8 cellular contexts compared by ENCODE assay signal in genomic region chr16:71421911-71422310, GRCh38. TPM values are rescaled to one million over a fixed set of nuclear protein-coding genes. Genes with fewer than 3 reads are reported as not detected.
A peak's percentile ranks its signal among the peaks of the same experiment; 100 is the strongest.
DNase-seq lines count a peak whose midpoint lies in the region; ATAC-seq and TF ChIP-seq lines count a peak whose summit lies in the region.

No MANE protein-coding gene starts in this region.

- no peaks in the 10 kb centered on the region for H3K36me3 Mint-ChIP-seq in activated T-cell treated with anti-CD3 and anti-CD28 coated beads, Interleukin-2, amount 50 U/mL, for 72 hours (ENCODE audit: insufficient read depth in 2 of 2)
- H3K36me3 Mint-ChIP-seq in CD8-positive, alpha-beta memory T cell: peaks cover 0 to 1% (median 0%) of the 10 kb centered on the region in 3 donors

- TF ChIP-seq CTCF in lower lobe of right lung (IDR thresholded peaks at IDR 0.05): peak; percentile 42

- intact Hi-C loops in lower lobe of right lung (cut with DNase I): no loop called here

- peaks cover 25% of the 10 kb centered on the region for H3K27me3 ChIP-seq in lower lobe of right lung (ENCODE audit: low read depth)
- peaks cover 9% of the 10 kb centered on the region for H3K27me3 ChIP-seq in CD8-positive, alpha-beta memory T cell (ENCODE audit: insufficient read depth, low read length, poor library complexity, severe bottlenecking)

- H3K4me1 Mint-ChIP-seq in activated T-cell treated with anti-CD3 and anti-CD28 coated beads, Interleukin-2, amount 50 U/mL, for 72 hours (ENCODE audit: low read depth): peaks cover 9% of the 10 kb centered on the region
- H3K4me1 Mint-ChIP-seq in CD8-positive, alpha-beta memory T cell: peaks cover 0 to 15% (median 10%) of the 10 kb centered on the region in 3 donors

- no peaks in the 10 kb centered on the region for H3K36me3 ChIP-seq in lower lobe of right lung
- no peaks in the 10 kb centered on the region for H3K36me3 ChIP-seq in CD8-positive, alpha-beta memory T cell (ENCODE audit: insufficient read depth, low read length)

- no peak overlapping the region for H3K4me3 Mint-ChIP-seq in activated T-cell treated with anti-CD3 and anti-CD28 coated beads, Interleukin-2, amount 50 U/mL, for 72 hours
- no peak overlapping the region for H3K4me3 Mint-ChIP-seq in CD8-positive, alpha-beta memory T cell

- H3K4me1 ChIP-seq in lower lobe of right lung: no peaks in the 10 kb centered on the region
- no peaks in the 10 kb centered on the region for H3K4me1 ChIP-seq in CD8-positive, alpha-beta memory T cell (ENCODE audit: insufficient read depth, low read length)

- H3K27ac ChIP-seq in lower lobe of right lung: no peak overlapping the region
- H3K27ac ChIP-seq in CD8-positive, alpha-beta memory T cell (ENCODE audit: low read depth, low read length): no peak overlapping the region

- H3K9me3 Mint-ChIP-seq in activated T-cell treated with anti-CD3 and anti-CD28 coated beads, Interleukin-2, amount 50 U/mL, for 72 hours: no peaks in the 10 kb centered on the region
- no peaks in the 10 kb centered on the region for H3K9me3 Mint-ChIP-seq in CD8-positive, alpha-beta memory T cell

- CTCF ChIA-PET in CD8-positive, alpha-beta memory T cell (lab: Charles Lee): interaction anchor here (1.0 to 3.8 kb wide), 4 partner anchors 9 to 77 kb away, joined by 4 to 11 read pairs (median 7); no protein-coding TSS in a partner anchor

- no peaks in the 10 kb centered on the region for H3K9me3 ChIP-seq in lower lobe of right lung
- no peaks in the 10 kb centered on the region for H3K9me3 ChIP-seq in CD8-positive, alpha-beta memory T cell (ENCODE audit: low read length)

- H3K27me3 Mint-ChIP-seq in activated T-cell treated with anti-CD3 and anti-CD28 coated beads, Interleukin-2, amount 50 U/mL, for 72 hours (ENCODE audit: low read depth): peaks cover 37% of the 10 kb centered on the region
- peaks cover 15 to 33% of the 10 kb centered on the region in 2 donors for H3K27me3 Mint-ChIP-seq in CD8-positive, alpha-beta memory T cell

- POLR2A ChIA-PET in CD8-positive, alpha-beta memory T cell (lab: Charles Lee): no interaction called here

- H3K4me3 ChIP-seq in lower lobe of right lung: no peak overlapping the region
- H3K4me3 ChIP-seq in CD8-positive, alpha-beta memory T cell (ENCODE audit: low read length): no peak overlapping the region

- H3K27ac Mint-ChIP-seq in activated T-cell treated with anti-CD3 and anti-CD28 coated beads, Interleukin-2, amount 50 U/mL, for 72 hours: no peak overlapping the region
- no peak overlapping the region for H3K27ac Mint-ChIP-seq in CD8-positive, alpha-beta memory T cell

- no peak for ATAC-seq in activated T-cell treated with anti-CD3 and anti-CD28 coated beads, Interleukin-2, amount 50 U/mL, for 72 hours (replicated peaks in 1 of 2)
- no peak for ATAC-seq in lower lobe of right lung
- ATAC-seq in GM19328 (IDR thresholded peaks at IDR 0.05; ENCODE audit: unreplicated experiment): no peak

- DNase-seq in Daoy (ENCODE audit: low read depth) (peak; percentile 14), HuH-7.5 (ENCODE audit: low spot score) (peak; percentile 77), lower lobe of right lung (no peak), activated gamma-delta T cell treated with Interleukin-2 at 50 U/mL for 16 hours (no peak), superior temporal gyrus (ENCODE audit: extremely low spot score) (no peak)
- DNase-seq in activated T-cell treated with anti-CD3 and anti-CD28 coated beads, Interleukin-2, amount 50 U/mL, for 72 hours: peak; percentile 42 to 45
- DNase-seq in CD8-positive, alpha-beta memory T cell: no peak

RNA-seq across cellular contexts. Expression of gene TLE7, which starts 19.9 kb away (rescaled TPM):
- not detected in 2 replicates for total RNA-seq in Daoy (2014; rRNA removed; shearing (Covaris generic))
- total RNA-seq in activated T-cell treated with anti-CD3 and anti-CD28 coated beads, Interleukin-2, amount 50 U/mL, for 72 hours: not detected
- total RNA-seq in lower lobe of right lung: not detected
- not detected for total RNA-seq in CD8-positive, alpha-beta memory T cell
- not detected for polyA plus RNA-seq in CD8-positive, alpha-beta memory T cell

RNA-seq across cellular contexts. Expression of gene ZNF23, which starts 40.1 kb away (rescaled TPM):
- total RNA-seq in Daoy (2014; rRNA removed; shearing (Covaris generic)): 9.6 and 11.5 TPM in 2 replicates
- 10 to 100 TPM in 1 of 2 donors, 1 to 10 TPM in 1; 9.7 to 11.9 TPM for total RNA-seq in activated T-cell treated with anti-CD3 and anti-CD28 coated beads, Interleukin-2, amount 50 U/mL, for 72 hours
- 9.5 TPM for total RNA-seq in lower lobe of right lung
- 1 to 10 TPM; 9.2 to 9.4 TPM for total RNA-seq in CD8-positive, alpha-beta memory T cell
- 8.2 TPM for polyA plus RNA-seq in CD8-positive, alpha-beta memory T cell

Comparison
In these comparisons a context has a peak if more than half of its experiments do, and no peak if none do; other contexts are left out.
1. DNase-seq: peak in Daoy (single experiment), HuH-7.5 (single experiment) and activated T-cell treated with anti-CD3 and anti-CD28 coated beads, Interleukin-2, amount 50 U/mL, for 72 hours (2 of 2); none in lower lobe of right lung (single experiment), activated gamma-delta T cell treated with Interleukin-2 at 50 U/mL for 16 hours (single experiment), CD8-positive, alpha-beta memory T cell (0 of 5) and superior temporal gyrus (single experiment).